ENCODE assay signal across 8 cellular contexts in genomic region chr18:9594782-9595181, GRCh38. TPM values are rescaled to one million over a fixed set of nuclear protein-coding genes. Genes with fewer than 3 reads are reported as not detected.
A peak's percentile ranks its signal among the peaks of the same experiment; 100 is the strongest.
DNase-seq lines count a peak whose midpoint lies in the region; ATAC-seq and TF ChIP-seq lines count a peak whose summit lies in the region.

No MANE protein-coding gene starts in this region.

- no peaks in the 10 kb centered on the region for H3K4me1 ChIP-seq in smooth muscle cell (ENCODE audit: low read depth)

- no peak for TF ChIP-seq CTCF in smooth muscle cell (IDR thresholded peaks at IDR 0.05; ENCODE audit: borderline replicate concordance, insufficient read depth, poor library complexity, severe bottlenecking)

- H3K4me3 ChIP-seq in smooth muscle cell = peak overlapping the region; percentile 6

- ATAC-seq in activated CD4-positive, CD25-positive, alpha-beta regulatory T cell treated with anti-CD3 and anti-CD28 coated beads, Interleukin-2, amount 50 U/mL, for 24 hours = peak; percentile 75 to 90
- ATAC-seq in HG03159 (IDR thresholded peaks at IDR 0.05; ENCODE audit: unreplicated experiment) = peak; percentile 85
- no peak for ATAC-seq in effector memory CD8-positive, alpha-beta T cell (replicated peaks)

- DNase-seq in activated CD4-positive, CD25-positive, alpha-beta regulatory T cell treated with anti-CD3 and anti-CD28 coated beads, Interleukin-2, amount 50 U/mL, for 72 hours = no peak
- no peak for DNase-seq in effector memory CD8-positive, alpha-beta T cell
- DNase-seq in smooth muscle cell (lab: John Stamatoyannopoulos, UW; ENCODE audit: unreplicated experiment) (no peak), hepatic stellate cell (ENCODE audit: low spot score) (no peak), NOMO-1 (lab: John Stamatoyannopoulos, UW; ENCODE audit: unreplicated experiment in 2 of 2) (no peak)
- DNase-seq in activated T-helper 2 cell treated with anti-CD3 and anti-CD28 coated beads, Interferon-gamma antibody, Interleukin-2, Interleukin-4, amounts not matched to agents 10 μg/mL and 5 μg/mL and 100 μg/mL, durations not matched to agents 14 hours and 24 hours and 36 hours (ENCODE audit: low spot score) = no peak

- H3K27me3 ChIP-seq in smooth muscle cell (ENCODE audit: low read depth) = no peaks in the 10 kb centered on the region

- peak overlapping the region; percentile 13 for H3K4me2 ChIP-seq in smooth muscle cell

- H3K79me2 ChIP-seq in smooth muscle cell (ENCODE audit: low read depth) = peaks cover 99% of the 10 kb centered on the region

- H3K36me3 ChIP-seq in smooth muscle cell (ENCODE audit: low read depth) = peaks cover 4% of the 10 kb centered on the region

- H3K36me3 Mint-ChIP-seq in effector memory CD8-positive, alpha-beta T cell (ENCODE audit: insufficient read depth) = peaks cover 26% of the 10 kb centered on the region
- H3K36me3 Mint-ChIP-seq in activated T-helper 2 cell treated with anti-CD3 and anti-CD28 coated beads, Interferon-gamma antibody, Interleukin-2, Interleukin-4, amounts not matched to agents 10 μg/mL and 5 μg/mL and 100 μg/mL, durations not matched to agents 14 hours and 24 hours and 36 hours (ENCODE audit: low read depth) = peaks cover 32% of the 10 kb centered on the region

- peak overlapping the region; percentile 61 for H3K27ac ChIP-seq in smooth muscle cell (ENCODE audit: low read depth)

- no peaks in the 10 kb centered on the region for H3K9me3 ChIP-seq in smooth muscle cell (replicated peaks; ENCODE audit: low read depth)

- no peaks in the 10 kb centered on the region for H3F3A ChIP-seq in smooth muscle cell (ENCODE audit: low read depth)

- peaks cover 80% of the 10 kb centered on the region for H4K20me1 ChIP-seq in smooth muscle cell (ENCODE audit: low read depth)

- H3K4me3 Mint-ChIP-seq in effector memory CD8-positive, alpha-beta T cell = peak overlapping the region; percentile 2 to 9
- H3K4me3 Mint-ChIP-seq in activated T-helper 2 cell treated with anti-CD3 and anti-CD28 coated beads, Interferon-gamma antibody, Interleukin-2, Interleukin-4, amounts not matched to agents 10 μg/mL and 5 μg/mL and 100 μg/mL, durations not matched to agents 14 hours and 24 hours and 36 hours (ENCODE audit: low read depth) = no peak overlapping the region

- peak overlapping the region; percentile 31 to 39 for H3K27ac Mint-ChIP-seq in effector memory CD8-positive, alpha-beta T cell
- H3K27ac Mint-ChIP-seq in activated T-helper 2 cell treated with anti-CD3 and anti-CD28 coated beads, Interferon-gamma antibody, Interleukin-2, Interleukin-4, amounts not matched to agents 10 μg/mL and 5 μg/mL and 100 μg/mL, durations not matched to agents 14 hours and 24 hours and 36 hours = no peak overlapping the region

- intact Hi-C loops in activated T-helper 2 cell treated with anti-CD3 and anti-CD28 coated beads, Interferon-gamma antibody, Interleukin-2, Interleukin-4, amounts not matched to agents 10 μg/mL and 5 μg/mL and 100 μg/mL, durations not matched to agents 14 hours and 24 hours and 36 hours (cut with micrococcal nuclease) = no loop called here

- no peak overlapping the region for H2AFZ ChIP-seq in smooth muscle cell (ENCODE audit: low read depth)

- no peak overlapping the region for H3K9ac ChIP-seq in smooth muscle cell (ENCODE audit: low read depth)

- peaks cover 17 to 36% of the 10 kb centered on the region in 2 donors for H3K4me1 Mint-ChIP-seq in effector memory CD8-positive, alpha-beta T cell (ENCODE audit: low read depth in 2 of 2)
- peaks cover 16% of the 10 kb centered on the region for H3K4me1 Mint-ChIP-seq in activated T-helper 2 cell treated with anti-CD3 and anti-CD28 coated beads, Interferon-gamma antibody, Interleukin-2, Interleukin-4, amounts not matched to agents 10 μg/mL and 5 μg/mL and 100 μg/mL, durations not matched to agents 14 hours and 24 hours and 36 hours (ENCODE audit: low read depth)

- H3K27me3 Mint-ChIP-seq in effector memory CD8-positive, alpha-beta T cell = no peaks in the 10 kb centered on the region
- no peaks in the 10 kb centered on the region for H3K27me3 Mint-ChIP-seq in activated T-helper 2 cell treated with anti-CD3 and anti-CD28 coated beads, Interferon-gamma antibody, Interleukin-2, Interleukin-4, amounts not matched to agents 10 μg/mL and 5 μg/mL and 100 μg/mL, durations not matched to agents 14 hours and 24 hours and 36 hours (ENCODE audit: low read depth)

- H3K9me3 Mint-ChIP-seq in effector memory CD8-positive, alpha-beta T cell = no peaks in the 10 kb centered on the region
- peaks cover 25% of the 10 kb centered on the region for H3K9me3 Mint-ChIP-seq in activated T-helper 2 cell treated with anti-CD3 and anti-CD28 coated beads, Interferon-gamma antibody, Interleukin-2, Interleukin-4, amounts not matched to agents 10 μg/mL and 5 μg/mL and 100 μg/mL, durations not matched to agents 14 hours and 24 hours and 36 hours

- 84% methylated on average over 1 of the region's 1 CpG for WGBS in smooth muscle cell (ENCODE audit: low lambda C conversion rate)

RNA-seq across cellular contexts. Expression of gene PPP4R1, which starts 19.6 kb away (rescaled TPM):
- 78.4 and 89.7 TPM in 2 replicates for total RNA-seq in smooth muscle cell
- polyA plus RNA-seq in smooth muscle cell = 25.9 and 27.5 TPM in 2 replicates
- total RNA-seq in activated T-helper 2 cell treated with anti-CD3 and anti-CD28 coated beads, Interferon-gamma antibody, Interleukin-2, Interleukin-4, amounts not matched to agents 10 μg/mL and 5 μg/mL and 100 μg/mL, durations not matched to agents 14 hours and 24 hours and 36 hours = 44.3 and 48.8 TPM in 2 replicates
